ENCODE assay signal across 7 cellular contexts in the genomic region with DNA sequence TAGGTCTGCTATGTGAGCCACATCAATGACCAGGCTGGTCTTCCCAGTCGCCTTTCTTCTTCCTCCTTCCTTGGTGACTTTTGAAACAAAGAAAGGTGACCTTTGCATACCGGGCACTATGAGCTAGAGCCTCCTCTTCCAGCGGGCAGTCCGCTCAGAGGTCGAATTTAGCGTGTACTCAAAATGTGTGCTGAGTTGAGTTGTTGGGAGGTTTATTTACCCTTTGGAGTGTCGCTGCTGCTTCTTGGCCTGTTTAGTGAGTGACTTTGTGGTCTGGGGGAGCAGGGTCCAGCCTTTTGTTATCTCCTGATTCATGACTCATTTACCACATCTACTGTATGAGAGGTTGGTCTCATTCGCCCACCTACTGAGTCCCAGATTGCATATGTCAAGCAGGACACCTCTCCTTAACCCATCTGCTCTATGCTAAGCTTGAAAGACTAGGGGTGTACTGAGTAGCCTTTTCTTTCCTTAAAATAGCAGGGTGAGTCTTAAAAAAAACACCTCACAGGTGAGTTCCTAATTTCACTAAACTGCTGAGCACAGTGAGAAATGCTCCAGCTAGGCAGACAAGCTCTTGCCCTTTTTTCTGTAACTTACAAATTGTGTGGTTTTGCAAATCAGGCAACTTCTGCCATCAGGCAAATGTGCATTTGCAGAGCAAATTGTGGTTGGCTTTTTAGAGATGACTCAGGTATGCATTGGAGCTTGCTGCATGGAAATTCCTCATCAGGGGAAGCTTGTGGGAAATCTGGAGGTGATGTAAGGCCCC. TPM values are rescaled to one million over a fixed set of nuclear protein-coding genes. Genes with fewer than 3 reads are reported as not detected.
DNase-seq lines count a peak whose midpoint lies in the region; ATAC-seq and TF ChIP-seq lines count a peak whose summit lies in the region.

No MANE protein-coding gene starts in this region.

- peaks cover 4% of the 10 kb centered on the region for H3K27me3 Mint-ChIP-seq in nephron (ENCODE audit: low read depth)

- no peak for TF ChIP-seq CTCF in HFF-Myc (IDR thresholded peaks at IDR 0.05; ENCODE audit: low read depth, low read length, missing control alignments)
- TF ChIP-seq CTCF in nephron (IDR thresholded peaks at IDR 0.05; ENCODE audit: unreplicated experiment in 3 of 3): no peak

- H3K4me1 Mint-ChIP-seq in nephron: peaks cover 11% of the 10 kb centered on the region

- H3K4me3 Mint-ChIP-seq in nephron: peak overlapping the region; percentile 41 to 97 (median 48)

- no peak overlapping the region for H3K4me3 ChIP-seq in HFF-Myc (replicated peaks; ENCODE audit: low read depth, low read length)

- H3K36me3 Mint-ChIP-seq in nephron (ENCODE audit: low read depth): no peaks in the 10 kb centered on the region

- H3K27ac Mint-ChIP-seq in nephron: peak overlapping the region in 1 of 3 experiments; percentile 48

- peak; percentile 21 for DNase-seq in HFF-Myc (ENCODE audit: extremely low read depth, low read depth)
- peak; percentile 8 for DNase-seq in RKO (ENCODE audit: low spot score)
- DNase-seq in activated CD4-positive, CD25-positive, alpha-beta regulatory T cell (lab: John Stamatoyannopoulos, UW): no peak
- no peak for DNase-seq in NCI-H1417 (lab: John Stamatoyannopoulos, UW)

- ATAC-seq in GM18519 (IDR thresholded peaks at IDR 0.05; ENCODE audit: low FRiP score, unreplicated experiment): peak; percentile 29
- ATAC-seq in esophagus mucosa: no peak

- no peaks in the 10 kb centered on the region for H3K9me3 Mint-ChIP-seq in nephron

RNA-seq across cellular contexts. Expression of a gene that starts 3.2 kb away (rescaled TPM):
- 44.8 TPM for total RNA-seq in esophagus mucosa

Comparison
In these comparisons a context has a peak if more than half of its experiments do, and no peak if none do; other contexts are left out.
1. DNase-seq: peak in HFF-Myc (single experiment) and RKO (single experiment); none in activated CD4-positive, CD25-positive, alpha-beta regulatory T cell (0 of 4) and NCI-H1417 (0 of 3).